Comparison of ENCODE assay signal across 1 cellular context in the genomic region with DNA sequence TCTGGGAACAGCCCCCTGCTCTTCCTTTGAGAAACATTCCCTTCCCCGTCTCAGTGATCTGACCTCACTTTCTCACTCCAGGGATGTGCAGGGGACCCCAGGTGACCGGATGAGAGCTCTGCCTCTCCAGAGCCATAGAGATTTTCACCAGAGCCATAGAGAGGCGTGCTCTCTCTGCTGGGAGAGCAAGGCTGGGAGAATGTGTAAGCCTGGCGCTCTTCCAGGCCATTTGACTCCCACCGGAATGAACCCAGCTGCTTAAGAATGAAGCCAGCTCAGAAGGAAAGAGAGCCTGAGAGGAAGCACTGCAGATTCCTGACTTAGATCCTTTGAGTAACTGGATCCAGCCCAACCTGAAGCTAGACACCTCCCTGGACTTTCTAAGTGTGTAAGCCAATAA.
TF ChIP-seq lines count a peak whose summit lies in the region.

No MANE protein-coding gene starts in this region.

TF ChIP-seq in WTC11, 78 proteins besides CTCF, POLR2A, EP300 and RAD21 (continued from another document):
- no peak for TF ChIP-seq FOXP4 (CRISPR knock-in tag; IDR thresholded peaks at IDR 0.05)
